In the genomic region with DNA sequence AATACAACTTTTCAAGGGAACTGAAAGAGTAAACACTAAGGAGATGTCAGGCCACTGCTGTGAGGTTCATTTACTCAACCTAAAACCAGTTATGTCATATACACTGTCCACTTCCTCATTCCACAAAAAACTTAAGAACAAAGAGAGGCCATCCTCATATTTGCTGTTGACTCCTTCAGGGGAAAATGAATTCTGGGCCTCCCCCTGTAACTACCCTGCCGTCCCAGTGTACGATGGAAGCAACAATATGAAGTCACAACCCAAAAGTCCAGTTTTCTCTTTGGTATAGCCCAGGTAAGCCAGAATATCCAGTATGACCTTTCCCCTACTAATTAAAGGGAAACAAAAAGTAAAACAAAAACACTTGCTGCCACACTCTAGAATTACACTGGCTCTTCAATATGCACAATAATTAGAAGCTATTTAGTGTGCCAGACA, we compare ENCODE assay signal across 8 cellular contexts. TPM values are rescaled to one million over a fixed set of nuclear protein-coding genes. Genes with fewer than 3 reads are reported as not detected.
DNase-seq lines count a peak whose midpoint lies in the region; ATAC-seq and TF ChIP-seq lines count a peak whose summit lies in the region.

No MANE protein-coding gene starts in this region.

- 61 to 88% (median 70%) methylated on average over 2 of the region's 2 CpGs for WGBS in spleen, 5 donors
- 79 to 96% (median 79%) methylated on average over 2 of the region's 2 CpGs for whole genome bisulfite sequencing in adrenal gland, 4 donors

- intact Hi-C loops in spleen (cut with DNase I; ENCODE audit: low total_unique reads): no loop called here
- intact Hi-C loops in adrenal gland (cut with DNase I): no loop called here
- intact Hi-C loops in posterior vena cava (cut with DNase I): no loop called here

- H3K27ac ChIP-seq in spleen (peak overlapping the region; percentile 22 to 80 (median 64)), adrenal gland (peak overlapping the region in 2 of 5 donors; percentile 13 to 48)

- H3K9me3 ChIP-seq in spleen (no peaks in the 10 kb centered on the region), adrenal gland (replicated peaks in 1 of 3) (peaks cover 0 to 8% (median 0%) of the 10 kb centered on the region in 3 donors)

- peak; percentile 94 for ATAC-seq in GM18517 (IDR thresholded peaks at IDR 0.05; ENCODE audit: unreplicated experiment)

- peak; percentile 15 for DNase-seq in H4 (ENCODE audit: low spot score)
- DNase-seq in MV-4-11 (lab: John Stamatoyannopoulos, UW): peak; percentile 80
- peak; percentile 19 to 62 for DNase-seq in erythroblast (lab: John Stamatoyannopoulos, UW)
- DNase-seq in spleen: no peak
- no peak for DNase-seq in adrenal gland
- DNase-seq in stimulated activated CD4-positive, alpha-beta T cell treated with anti-CD3 and anti-CD28 coated beads, Interleukin-2, amount 100 ng/mL, for 24 hours: no peak
- DNase-seq in posterior vena cava (ENCODE audit: low spot score): no peak

- no peaks in the 10 kb centered on the region for H3K27me3 ChIP-seq in spleen (replicated peaks in 1 of 7)
- H3K27me3 ChIP-seq in adrenal gland: no peaks in the 10 kb centered on the region

- TF ChIP-seq POLR2A in erythroblast (IDR thresholded peaks at IDR 0.05; ENCODE audit: low read length) (no peak), spleen (IDR thresholded peaks at IDR 0.05) (no peak), adrenal gland (IDR thresholded peaks at IDR 0.05) (no peak)

- H3K4me3 ChIP-seq in spleen (peak overlapping the region in 1 of 8 donors; percentile 36), adrenal gland (peak overlapping the region in 1 of 4 donors; percentile 16)

- peaks cover 0 to 47% (median 11%) of the 10 kb centered on the region in 6 donors for H3K36me3 ChIP-seq in spleen
- H3K36me3 ChIP-seq in adrenal gland (replicated peaks in 1 of 2): no peaks in the 10 kb centered on the region

- TF ChIP-seq CTCF in spleen (IDR thresholded peaks at IDR 0.05 in 8 of 11, conservative IDR thresholded peaks at IDR 0.05 in 3 of 11) (no peak), adrenal gland (IDR thresholded peaks at IDR 0.05) (no peak)

- H3K4me1 ChIP-seq in spleen: peaks cover 5 to 29% (median 10%) of the 10 kb centered on the region in 6 donors
- H3K4me1 ChIP-seq in adrenal gland (replicated peaks in 1 of 2): peaks cover 0 to 13% of the 10 kb centered on the region in 2 donors

RNA-seq across cellular contexts. Expression of gene CEP152, which starts 16.2 kb away (rescaled TPM):
- 6.2 and 9.7 TPM in 2 replicates for total RNA-seq in H4 (2014; rRNA removed; shearing (Covaris generic))
- total RNA-seq in spleen: 10 to 100 TPM in 2 of 7 donors, 1 to 10 TPM in 5; 6.5 to 15.1 (median 9.3) TPM
- polyA plus RNA-seq in spleen: 1 to 10 TPM; 1.2 to 1.5 (median 1.3) TPM
- 10 to 100 TPM in 1 of 8 donors, 1 to 10 TPM in 7; 1.5 to 14.4 (median 3.7) TPM for total RNA-seq in adrenal gland
- polyA plus RNA-seq in adrenal gland: 1 to 10 TPM; 1.2 to 1.9 (median 1.6) TPM
- total RNA-seq in posterior vena cava: 1 to 10 TPM; 3.3 to 4.1 TPM

Comparison
In these comparisons a context has a peak if more than half of its experiments do, and no peak if none do; other contexts are left out.
1. DNase-seq: peak in H4 (single experiment), MV-4-11 (single experiment) and erythroblast (2 of 2); none in spleen (single experiment), adrenal gland (0 of 7), stimulated activated CD4-positive, alpha-beta T cell treated with anti-CD3 and anti-CD28 coated beads, Interleukin-2, amount 100 ng/mL, for 24 hours (0 of 2) and posterior vena cava (single experiment).